Comparison of ENCODE assay signal across 15 cellular contexts in the genomic region with DNA sequence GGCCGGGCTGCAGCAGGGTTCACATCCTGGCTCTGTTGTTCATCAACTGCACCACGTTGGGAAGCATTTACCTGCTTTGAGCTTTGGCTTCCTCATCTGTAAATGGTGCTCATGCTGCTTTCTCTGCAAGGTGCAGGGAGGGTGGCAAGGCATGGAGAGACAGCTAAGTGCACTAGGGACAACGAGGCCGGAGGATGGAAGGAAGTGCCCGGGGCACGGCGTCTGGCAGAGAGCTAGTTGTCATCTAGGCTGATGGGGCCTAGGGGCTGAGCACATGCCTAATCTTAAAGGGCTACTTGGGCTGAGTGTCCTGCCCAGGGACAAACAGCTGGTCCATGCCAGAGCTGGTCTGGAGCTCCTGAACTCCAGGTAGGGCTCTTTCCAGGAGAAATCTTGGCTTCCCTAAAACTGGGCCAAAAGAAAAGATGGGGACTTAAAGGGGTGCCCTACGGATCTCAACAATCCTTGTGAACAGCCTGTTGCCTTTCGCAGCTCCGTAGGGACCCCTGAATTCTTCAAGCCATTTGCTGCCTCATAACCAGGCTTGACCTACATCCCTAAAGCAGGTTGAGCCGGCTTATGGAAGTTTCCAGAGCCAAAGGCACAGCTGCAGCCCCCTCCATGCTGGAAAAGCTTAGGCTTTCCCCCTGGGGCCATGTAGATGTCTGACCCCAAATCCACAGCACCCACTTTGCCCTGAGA.
DNase-seq lines count a peak whose midpoint lies in the region; ATAC-seq, FAIRE-seq and TF ChIP-seq lines count a peak whose summit lies in the region.
"Had no signal": no experiment of that assay in that cellular context is flagged by ENCODE, and none has a peak within 500 bp of the region (broad histone marks: within the 10 kb centered on the region; RNA-seq: fewer than 3 reads in every experiment).

No MANE protein-coding gene starts in this region.

- no peak overlapping the region for H3K14ac ChIP-seq in neuronal stem cell (ENCODE audit: low read length)

- no peak overlapping the region for H2BK5ac ChIP-seq in neuronal stem cell (ENCODE audit: low read length)

- POLR2A ChIA-PET in HepG2 (lab: Yijun Ruan, JAX) = no interaction called here

- intact Hi-C loops in right lobe of liver (cut with DNase I) (no loop called here), HepG2 (cut with micrococcal nuclease; ENCODE audit: unreplicated experiment) (no loop called here), dorsolateral prefrontal cortex (cut with DNase I) (no loop called here)

- DNase-seq in right lobe of liver = peak in 2 of 3 donors; percentile 37 to 43
- no peak for DNase-seq in HepG2 (ENCODE audit: low spot score)
- DNase-seq in dorsolateral prefrontal cortex = peak in 8 of 10 donors; percentile 1 to 22 (median 13)
- DNase-seq in neuronal stem cell (ENCODE audit: low spot score) = no peak
- DNase-seq in stimulated activated naive CD4-positive, alpha-beta T cell treated with Interleukin-2 at 50 U/mL for 16 hours (lab: John Stamatoyannopoulos, UW) = no peak
- no peak for DNase-seq in NCI-H146 treated with DMSO at 0.1 percent for 48 hours (lab: John Stamatoyannopoulos, UW; ENCODE audit: unreplicated experiment)
- DNase-seq: activated naive CD4-positive, alpha-beta T cell treated with Interleukin-2 at 50 U/mL for 16 hours; caudate nucleus; DMS53; NCI-H2081 treated with DMSO at 0.1 percent for 48 hours; nephron progenitor cell; SK-N-SH had no signal

- H3K36me3 ChIP-seq in right lobe of liver (peaks cover 0 to 19% (median 2%) of the 10 kb centered on the region in 4 donors), HepG2 (replicated peaks in 1 of 2; ENCODE audit: control insufficient read depth in 1 of 2, insufficient read depth in 2 of 2, low read length in 2 of 2) (peaks cover 13 to 33% of the 10 kb centered on the region in 2 experiments; a peak in 4 of 5 replicates), neuronal stem cell (replicated peaks in 1 of 2; ENCODE audit: control insufficient read depth in 2 of 2, insufficient read depth in 2 of 2, low read length in 2 of 2) (peaks cover 0 to 5% of the 10 kb centered on the region in 2 donors)

- no peak overlapping the region for H4K8ac ChIP-seq in neuronal stem cell (ENCODE audit: low read depth, low read length)

- H2AFZ ChIP-seq in HepG2 (ENCODE audit: low read length) = no peak overlapping the region
- no peak overlapping the region for H2AFZ ChIP-seq in neuronal stem cell (ENCODE audit: low read length)

- 64% methylated on average over 2 of the region's 11 CpGs for WGBS in right lobe of liver (ENCODE audit: insufficient coverage, low coverage, low lambda C conversion rate, missing lambda C conversion rate)
- WGBS in HepG2 (ENCODE audit: low lambda C conversion rate) = 94% methylated on average over 7 of the region's 11 CpGs
- no CpG with 5 or more reads among the region's 11 CpGs for WGBS in neuronal stem cell (ENCODE audit: extremely low coverage in 2 of 2, insufficient read length in 2 of 2, insufficient replicate concordance in 1 of 2), 2 donors

- H3K4me2 ChIP-seq in HepG2 (ENCODE audit: low read depth, low read length) (no peak overlapping the region), neuronal stem cell (ENCODE audit: insufficient read depth, low read length, poor library complexity, severe bottlenecking) (no peak overlapping the region)
- H3K4me2 ChIP-seq: SK-N-SH had no signal

- H4K20me1 ChIP-seq in HepG2 (ENCODE audit: insufficient read depth, low read length) = no peaks in the 10 kb centered on the region

- TF ChIP-seq EP300 in HepG2 (IDR thresholded peaks at IDR 0.05; ENCODE audit: low read depth in 2 of 2, low read length in 2 of 2) (no peak), HepG2 (CRISPR knock-in tag; IDR thresholded peaks at IDR 0.05; ENCODE audit: borderline replicate concordance) (no peak)

- H2BK15ac ChIP-seq in neuronal stem cell (ENCODE audit: low read length) = no peak overlapping the region

- no peak overlapping the region for H2BK12ac ChIP-seq in neuronal stem cell (ENCODE audit: low read length)

- no peak for TF ChIP-seq RAD21 in HepG2 (CRISPR knock-in tag; IDR thresholded peaks at IDR 0.05)

- H3K9ac ChIP-seq in HepG2 (ENCODE audit: insufficient read depth, low read depth, low read length) (no peak overlapping the region), neuronal stem cell (ENCODE audit: low read depth, low read length, poor library complexity) (no peak overlapping the region)
- H3K9ac ChIP-seq: SK-N-SH had no signal

- H3K79me2 ChIP-seq in HepG2 (ENCODE audit: insufficient read depth, low read length) = no peaks in the 10 kb centered on the region

- in situ Hi-C loops in HepG2 (cut with HindIII; ENCODE audit: extremely low pct_ligation_motif_present, low pct_unique_long_range_greater_than_20kb) = no loop called here

- H3K4me3 ChIP-seq in right lobe of liver (no peak overlapping the region), HepG2 (replicated peaks in 1 of 3; ENCODE audit: insufficient read depth in 1 of 3, low read depth in 2 of 3, low read length in 3 of 3) (no peak overlapping the region), dorsolateral prefrontal cortex (no peak overlapping the region), neuronal stem cell (ENCODE audit: low read length in 2 of 2) (no peak overlapping the region)

- H3K4me1 ChIP-seq in right lobe of liver (peaks cover 0 to 9% (median 0%) of the 10 kb centered on the region in 4 donors), HepG2 (ENCODE audit: insufficient read depth, low read length) (no peaks in the 10 kb centered on the region), neuronal stem cell (ENCODE audit: control insufficient read depth in 2 of 2, insufficient read depth in 1 of 2, low read depth in 1 of 2, low read length in 2 of 2) (peaks cover 6 to 7% of the 10 kb centered on the region in 2 donors)

- H3K79me1 ChIP-seq in neuronal stem cell (ENCODE audit: low read depth, low read length) = no peaks in the 10 kb centered on the region

- TF ChIP-seq CTCF in right lobe of liver (IDR thresholded peaks at IDR 0.05) = no peak
- no peak for TF ChIP-seq CTCF in HepG2 (CRISPR knock-in tag; IDR thresholded peaks at IDR 0.05)
- TF ChIP-seq CTCF in dorsolateral prefrontal cortex (IDR thresholded peaks at IDR 0.05 in 54 of 56, conservative IDR thresholded peaks at IDR 0.05 in 2 of 56; ENCODE audit: low read depth in 1 of 56, partially characterized antibody in 56 of 56) = no peak

- H3K27ac ChIP-seq in right lobe of liver (no peak overlapping the region), HepG2 (ENCODE audit: extremely low read length, insufficient read depth, low read length) (no peak overlapping the region), dorsolateral prefrontal cortex (peak overlapping the region in 7 of 59 donors; percentile 8 to 69 (median 45)), neuronal stem cell (replicated peaks; ENCODE audit: low read length) (no peak overlapping the region)

- no peak overlapping the region for H4K91ac ChIP-seq in neuronal stem cell (ENCODE audit: low read depth, low read length, poor library complexity)

- TF ChIP-seq POLR2A in right lobe of liver (IDR thresholded peaks at IDR 0.05) (no peak), HepG2 (IDR thresholded peaks at IDR 0.05; ENCODE audit: insufficient read depth in 1 of 2, low read depth in 2 of 2, low read length in 2 of 2) (no peak)

- BruUV-seq in HepG2 (replicated peaks; lab: Mats Ljungman, UMichigan) = no TSS peak

- H3K9me3 ChIP-seq in right lobe of liver = no peaks in the 10 kb centered on the region
- no peaks in the 10 kb centered on the region for H3K9me3 ChIP-seq in HepG2 (ENCODE audit: low read length)
- H3K9me3 ChIP-seq in neuronal stem cell (replicated peaks in 1 of 2; ENCODE audit: control insufficient read depth in 2 of 2, insufficient read depth in 1 of 2, low read depth in 1 of 2, low read length in 2 of 2) = peaks cover 0 to 12% of the 10 kb centered on the region in 2 donors

- ATAC-seq in right lobe of liver (peak in 1 of 4 donors; percentile 3), HepG2 (no peak), GM19397 (IDR thresholded peaks at IDR 0.05; ENCODE audit: unreplicated experiment) (no peak), HG03521 (IDR thresholded peaks at IDR 0.05; ENCODE audit: unreplicated experiment) (no peak)

- H2AK5ac ChIP-seq in neuronal stem cell (ENCODE audit: low read depth, low read length) = peak overlapping the region; percentile 65

- no peak overlapping the region for H2BK120ac ChIP-seq in neuronal stem cell (ENCODE audit: low read depth, low read length)

- CTCF ChIA-PET in HepG2 (lab: Yijun Ruan, JAX; ENCODE audit: low intra/inter-chr PET ratio, low total read pairs) = no interaction called here

- H3K23ac ChIP-seq in neuronal stem cell (ENCODE audit: low read depth, low read length, poor library complexity) = no peak overlapping the region

- no peak overlapping the region for H3K4ac ChIP-seq in neuronal stem cell (ENCODE audit: low read length)

- peak overlapping the region; percentile 46 for H3K18ac ChIP-seq in neuronal stem cell (ENCODE audit: low read length)

- no peaks in the 10 kb centered on the region for H3K27me3 ChIP-seq in right lobe of liver
- H3K27me3 ChIP-seq in HepG2 (ENCODE audit: control insufficient read depth in 1 of 2, insufficient read depth in 2 of 2, low read length in 2 of 2) = no peaks in the 10 kb centered on the region
- H3K27me3 ChIP-seq in dorsolateral prefrontal cortex = no peaks in the 10 kb centered on the region
- H3K27me3 ChIP-seq in neuronal stem cell (ENCODE audit: control insufficient read depth in 3 of 3, insufficient read depth in 3 of 3, low read depth in 1 of 3, low read length in 3 of 3) = no peaks in the 10 kb centered on the region

- no peak for FAIRE-seq in HepG2 (lab: Jason Lieb, UNC)
- FAIRE-seq: urothelium cell line had no signal

TF ChIP-seq in HepG2, 621 proteins besides CTCF, POLR2A, EP300 and RAD21 (continues in another document):
- TF ChIP-seq, protein P1, sequence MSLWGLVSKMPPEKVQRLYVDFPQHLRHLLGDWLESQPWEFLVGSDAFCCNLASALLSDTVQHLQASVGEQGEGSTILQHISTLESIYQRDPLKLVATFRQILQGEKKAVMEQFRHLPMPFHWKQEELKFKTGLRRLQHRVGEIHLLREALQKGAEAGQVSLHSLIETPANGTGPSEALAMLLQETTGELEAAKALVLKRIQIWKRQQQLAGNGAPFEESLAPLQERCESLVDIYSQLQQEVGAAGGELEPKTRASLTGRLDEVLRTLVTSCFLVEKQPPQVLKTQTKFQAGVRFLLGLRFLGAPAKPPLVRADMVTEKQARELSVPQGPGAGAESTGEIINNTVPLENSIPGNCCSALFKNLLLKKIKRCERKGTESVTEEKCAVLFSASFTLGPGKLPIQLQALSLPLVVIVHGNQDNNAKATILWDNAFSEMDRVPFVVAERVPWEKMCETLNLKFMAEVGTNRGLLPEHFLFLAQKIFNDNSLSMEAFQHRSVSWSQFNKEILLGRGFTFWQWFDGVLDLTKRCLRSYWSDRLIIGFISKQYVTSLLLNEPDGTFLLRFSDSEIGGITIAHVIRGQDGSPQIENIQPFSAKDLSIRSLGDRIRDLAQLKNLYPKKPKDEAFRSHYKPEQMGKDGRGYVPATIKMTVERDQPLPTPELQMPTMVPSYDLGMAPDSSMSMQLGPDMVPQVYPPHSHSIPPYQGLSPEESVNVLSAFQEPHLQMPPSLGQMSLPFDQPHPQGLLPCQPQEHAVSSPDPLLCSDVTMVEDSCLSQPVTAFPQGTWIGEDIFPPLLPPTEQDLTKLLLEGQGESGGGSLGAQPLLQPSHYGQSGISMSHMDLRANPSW (CRISPR knock-in tag; IDR thresholded peaks at IDR 0.05; ENCODE audit: borderline replicate concordance) = no peak
- TF ChIP-seq ZNF672 (CRISPR knock-in tag; IDR thresholded peaks at IDR 0.05) = no peak
- no peak for TF ChIP-seq ZFP1 (CRISPR knock-in tag; IDR thresholded peaks at IDR 0.05)

Comparison
In these comparisons a context has a peak if more than half of its experiments do, and no peak if none do; other contexts are left out.
1. DNase-seq: peak in right lobe of liver (2 of 3) and dorsolateral prefrontal cortex (8 of 10); none in HepG2 (single experiment), neuronal stem cell (single experiment), stimulated activated naive CD4-positive, alpha-beta T cell treated with Interleukin-2 at 50 U/mL for 16 hours (single experiment) and NCI-H146 treated with DMSO at 0.1 percent for 48 hours (single experiment).